ENCODE assay signal across 31 cellular contexts in the genomic region with DNA sequence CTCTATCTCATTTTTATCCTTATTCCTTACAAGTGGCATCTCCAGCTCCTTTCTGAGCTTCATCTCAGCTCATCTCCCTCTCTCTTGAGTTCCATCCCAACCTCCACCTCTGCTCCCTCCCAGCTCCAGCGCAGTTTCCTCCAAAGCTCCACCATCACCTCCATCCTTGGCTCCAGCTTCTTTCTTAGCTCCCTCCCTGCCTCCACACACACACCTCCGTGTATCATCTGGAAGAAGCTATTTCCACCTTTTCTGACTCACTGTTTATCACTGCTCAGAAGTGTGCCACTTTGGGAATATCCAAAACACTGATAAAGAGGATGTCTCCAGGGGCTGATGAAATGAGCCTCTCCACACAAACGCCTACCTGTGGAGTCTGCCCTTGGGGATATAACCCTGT.
"Had no signal": no experiment of that assay in that cellular context is flagged by ENCODE, and none has a peak within 500 bp of the region (broad histone marks: within the 10 kb centered on the region; RNA-seq: fewer than 3 reads in every experiment).

No MANE protein-coding gene starts in this region.

- H3K9me3 Mint-ChIP-seq: neural crest cell, type B pancreatic cell had no signal

- H3K27ac Mint-ChIP-seq: naive B cell; naive thymus-derived CD8-positive, alpha-beta T cell; natural killer cell treated with Interleukin-12 subunit alpha and Interleukin-12 subunit beta and Interleukin-15 and Interleukin-18, amount 100 ng/mL, for 72 hours; nephron progenitor cell; stimulated activated effector memory CD8-positive, alpha-beta T cell treated with anti-CD3 and anti-CD28 coated beads, Interleukin-12 subunit alpha, Interleukin-12 subunit beta, amount 100 ng/mL, for 72 hours; stimulated activated naive B cell treated with anti-CD40 and anti-IgM and Interleukin-4, amounts not matched to agents 10 μg/mL and 1 μg/mL and 100 μg/mL, for 72 hours; stimulated activated naive CD8-positive, alpha-beta T cell treated with anti-CD3 and anti-CD28 coated beads, Interleukin-15, amount 100 ng/mL, for 72 hours; type B pancreatic cell had no signal

- H3K4me1 ChIP-seq: parathyroid adenoma, prostate gland, right lobe of liver, sigmoid colon, suprapubic skin, testis, tibial artery, transverse colon, upper lobe of right lung, uterus had no signal

- H3K27me3 ChIP-seq: neutrophil, ovary, right lobe of liver, suprapubic skin, testis, transverse colon, upper lobe of right lung, uterus had no signal

- H3K27ac ChIP-seq: neutrophil, ovary, parathyroid adenoma, prostate gland, right lobe of liver, sigmoid colon, suprapubic skin, testis, tibial artery, transverse colon, upper lobe of right lung, uterus had no signal

- ATAC-seq: naive thymus-derived CD8-positive, alpha-beta T cell; natural killer cell treated with Interleukin-12 subunit alpha and Interleukin-12 subunit beta and Interleukin-15 and Interleukin-18, amount 100 ng/mL, for 72 hours; right cardiac atrium; right lobe of liver; stimulated activated effector memory CD8-positive, alpha-beta T cell treated with anti-CD3 and anti-CD28 coated beads, Interleukin-12 subunit alpha, Interleukin-12 subunit beta, amount 100 ng/mL, for 72 hours; stimulated activated naive B cell treated with anti-CD40 and anti-IgM and Interleukin-4, amounts not matched to agents 10 μg/mL and 1 μg/mL and 100 μg/mL, for 72 hours; stimulated activated naive CD8-positive, alpha-beta T cell treated with anti-CD3 and anti-CD28 coated beads, Interleukin-15, amount 100 ng/mL, for 72 hours; stimulated activated naive CD8-positive, alpha-beta T cell treated with anti-CD3 and anti-CD28 coated beads, Interleukin-15, Interleukin-2, amounts not matched to agents 100 U/mL and 50 U/mL, for 24 hours; upper lobe of right lung had no signal

- H3K9me3 ChIP-seq: ovary, prostate gland, right lobe of liver, sigmoid colon, testis, transverse colon, upper lobe of right lung, uterus had no signal

- H3K4me3 ChIP-seq: ovary, prostate gland, right lobe of liver, sigmoid colon, suprapubic skin, testis, tibial artery, transverse colon, upper lobe of right lung, uterus had no signal

- H3K36me3 Mint-ChIP-seq: natural killer cell treated with Interleukin-12 subunit alpha and Interleukin-12 subunit beta and Interleukin-15 and Interleukin-18, amount 100 ng/mL, for 72 hours; stimulated activated effector memory CD8-positive, alpha-beta T cell treated with anti-CD3 and anti-CD28 coated beads, Interleukin-12 subunit alpha, Interleukin-12 subunit beta, amount 100 ng/mL, for 72 hours; stimulated activated naive B cell treated with anti-CD40 and anti-IgM and Interleukin-4, amounts not matched to agents 10 μg/mL and 1 μg/mL and 100 μg/mL, for 72 hours; type B pancreatic cell had no signal

- DNase-seq: naive B cell; nephron progenitor cell; nucleus accumbens; ovary; retina; right cardiac atrium; sigmoid colon; small intestine; stimulated activated CD4-positive, alpha-beta T cell treated with anti-CD3 and anti-CD28 coated beads, Interleukin-15, amount 100 ng/mL, for 24 hours; stimulated activated CD4-positive, alpha-beta T cell treated with anti-CD3 and anti-CD28 coated beads, Interleukin-2, amount 100 ng/mL, for 24 hours; stimulated activated CD4-positive, alpha-beta T cell treated with anti-CD3 and anti-CD28 coated beads, Interleukin-2, amount 100 ng/mL, for 48 hours; stimulated activated CD4-positive, alpha-beta T cell treated with anti-CD3 and anti-CD28 coated beads, Interleukin-4, amount 100 ng/mL, for 24 hours; stimulated activated naive B cell treated with anti-CD40 and anti-IgM and Interleukin-4, amounts not matched to agents 10 μg/mL and 1 μg/mL and 100 μg/mL, for 72 hours; stimulated activated naive CD8-positive, alpha-beta T cell treated with anti-CD3 and anti-CD28 coated beads, Interleukin-15, amount 100 ng/mL, for 72 hours; stimulated activated naive CD8-positive, alpha-beta T cell treated with anti-CD3 and anti-CD28 coated beads, Interleukin-15, Interleukin-2, amounts not matched to agents 100 U/mL and 50 U/mL, for 24 hours; substantia nigra; testis; transverse colon; upper lobe of right lung; uterus had no signal

- H3K4me3 Mint-ChIP-seq: naive B cell; naive thymus-derived CD8-positive, alpha-beta T cell; natural killer cell treated with Interleukin-12 subunit alpha and Interleukin-12 subunit beta and Interleukin-15 and Interleukin-18, amount 100 ng/mL, for 72 hours; nephron progenitor cell; neural crest cell; stimulated activated effector memory CD8-positive, alpha-beta T cell treated with anti-CD3 and anti-CD28 coated beads, Interleukin-12 subunit alpha, Interleukin-12 subunit beta, amount 100 ng/mL, for 72 hours; stimulated activated naive B cell treated with anti-CD40 and anti-IgM and Interleukin-4, amounts not matched to agents 10 μg/mL and 1 μg/mL and 100 μg/mL, for 72 hours; stimulated activated naive CD8-positive, alpha-beta T cell treated with anti-CD3 and anti-CD28 coated beads, Interleukin-15, amount 100 ng/mL, for 72 hours; type B pancreatic cell had no signal

- H3K36me3 ChIP-seq: neutrophil, ovary, prostate gland, right lobe of liver, sigmoid colon, suprapubic skin, tibial artery, transverse colon, upper lobe of right lung, uterus had no signal

- H3K27me3 Mint-ChIP-seq: naive B cell; natural killer cell treated with Interleukin-12 subunit alpha and Interleukin-12 subunit beta and Interleukin-15 and Interleukin-18, amount 100 ng/mL, for 72 hours; stimulated activated naive CD8-positive, alpha-beta T cell treated with anti-CD3 and anti-CD28 coated beads, Interleukin-15, amount 100 ng/mL, for 72 hours; type B pancreatic cell had no signal

- H3K4me1 Mint-ChIP-seq: naive B cell; neural crest cell; stimulated activated effector memory CD8-positive, alpha-beta T cell treated with anti-CD3 and anti-CD28 coated beads, Interleukin-12 subunit alpha, Interleukin-12 subunit beta, amount 100 ng/mL, for 72 hours; stimulated activated naive B cell treated with anti-CD40 and anti-IgM and Interleukin-4, amounts not matched to agents 10 μg/mL and 1 μg/mL and 100 μg/mL, for 72 hours; stimulated activated naive CD8-positive, alpha-beta T cell treated with anti-CD3 and anti-CD28 coated beads, Interleukin-15, amount 100 ng/mL, for 72 hours had no signal
